In genomic region chr6:25525078-25525477, GRCh38 we compare ENCODE assay signal across 1 cellular context.
TF ChIP-seq lines count a peak whose summit lies in the region.

No MANE protein-coding gene starts in this region.

TF ChIP-seq in K562, 482 proteins besides CTCF, POLR2A, EP300 and RAD21 (continued from another document):
- TF ChIP-seq CLOCK (CRISPR knock-in tag; IDR thresholded peaks at IDR 0.05; ENCODE audit: borderline replicate concordance): no peak
